In the genomic region with DNA sequence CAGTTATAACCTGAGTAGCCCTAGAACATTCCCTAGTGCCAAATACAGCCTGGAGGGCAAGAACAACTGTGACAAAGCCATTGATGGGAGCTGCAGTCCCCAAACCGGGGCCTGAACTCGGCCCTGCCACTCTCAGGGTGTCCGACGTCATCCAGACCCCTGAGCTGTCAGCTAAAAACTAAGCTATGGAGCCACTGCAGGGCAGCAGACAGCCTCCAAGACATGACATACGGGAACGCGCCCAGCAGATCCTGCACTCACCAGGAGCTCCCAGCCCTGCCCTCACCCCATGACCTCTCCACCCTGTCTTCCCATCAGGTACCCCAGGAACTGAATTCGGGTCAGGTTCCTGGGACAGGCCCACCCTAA, we compare ENCODE assay signal across 10 cellular contexts. TPM values are rescaled to one million over a fixed set of nuclear protein-coding genes. Genes with fewer than 3 reads are reported as not detected.
A peak's percentile ranks its signal among the peaks of the same experiment; 100 is the strongest.
DNase-seq lines count a peak whose midpoint lies in the region; ATAC-seq and TF ChIP-seq lines count a peak whose summit lies in the region.
"Had no signal": no experiment of that assay in that cellular context is flagged by ENCODE, and none has a peak within 500 bp of the region (broad histone marks: within the 10 kb centered on the region; RNA-seq: fewer than 3 reads in every experiment).

No MANE protein-coding gene starts in this region.

- H3K36me3 Mint-ChIP-seq in activated T-helper 1 cell treated with anti-CD3 and anti-CD28 coated beads, Interleukin-12 subunit alpha, Interleukin-12 subunit beta, Interleukin-2, Interleukin-4 antibody, amounts not matched to agents 30 ng/mL and 10 ng/mL and 1 ng/mL, durations not matched to agents 14 hours and 24 hours and 36 hours (ENCODE audit: low read depth) = peaks cover 38% of the 10 kb centered on the region
- no peaks in the 10 kb centered on the region for H3K36me3 Mint-ChIP-seq in nephron progenitor cell (ENCODE audit: low read depth)

- peaks cover 58% of the 10 kb centered on the region for H3K4me1 Mint-ChIP-seq in activated T-helper 1 cell treated with anti-CD3 and anti-CD28 coated beads, Interleukin-12 subunit alpha, Interleukin-12 subunit beta, Interleukin-2, Interleukin-4 antibody, amounts not matched to agents 30 ng/mL and 10 ng/mL and 1 ng/mL, durations not matched to agents 14 hours and 24 hours and 36 hours (ENCODE audit: low read depth)
- H3K4me1 Mint-ChIP-seq in nephron progenitor cell = peaks cover 53% of the 10 kb centered on the region

- intact Hi-C loops in activated T-helper 1 cell treated with anti-CD3 and anti-CD28 coated beads, Interleukin-12 subunit alpha, Interleukin-12 subunit beta, Interleukin-2, Interleukin-4 antibody, amounts not matched to agents 30 ng/mL and 10 ng/mL and 1 ng/mL, durations not matched to agents 14 hours and 24 hours and 36 hours (cut with micrococcal nuclease) = loop anchor here (10.0 kb wide), 1 partner anchor 1977 kb away; a partner anchor contains a TSS

- H3K27ac Mint-ChIP-seq in activated T-helper 1 cell treated with anti-CD3 and anti-CD28 coated beads, Interleukin-12 subunit alpha, Interleukin-12 subunit beta, Interleukin-2, Interleukin-4 antibody, amounts not matched to agents 30 ng/mL and 10 ng/mL and 1 ng/mL, durations not matched to agents 14 hours and 24 hours and 36 hours = peak overlapping the region; percentile 93
- H3K27ac Mint-ChIP-seq in nephron progenitor cell = peak overlapping the region; percentile 83
- H3K27ac Mint-ChIP-seq: progenitor cell of endocrine pancreas had no signal

- DNase-seq in activated T-helper 1 cell treated with anti-CD3 and anti-CD28 coated beads, Interleukin-12 subunit alpha, Interleukin-12 subunit beta, Interleukin-2, Interleukin-4 antibody, amounts not matched to agents 30 ng/mL and 10 ng/mL and 1 ng/mL, durations not matched to agents 14 hours and 24 hours and 36 hours (ENCODE audit: low spot score) = no peak
- DNase-seq in nephron progenitor cell (no peak), left lobe of liver (ENCODE audit: low spot score) (no peak)
- DNase-seq: esophagus squamous epithelium had no signal

- no peaks in the 10 kb centered on the region for H3K27me3 Mint-ChIP-seq in activated T-helper 1 cell treated with anti-CD3 and anti-CD28 coated beads, Interleukin-12 subunit alpha, Interleukin-12 subunit beta, Interleukin-2, Interleukin-4 antibody, amounts not matched to agents 30 ng/mL and 10 ng/mL and 1 ng/mL, durations not matched to agents 14 hours and 24 hours and 36 hours (ENCODE audit: insufficient read depth)
- no peaks in the 10 kb centered on the region for H3K27me3 Mint-ChIP-seq in nephron progenitor cell (ENCODE audit: low read depth, poor library complexity)
- H3K27me3 Mint-ChIP-seq: progenitor cell of endocrine pancreas had no signal

- no peaks in the 10 kb centered on the region for H3K9me3 Mint-ChIP-seq in activated T-helper 1 cell treated with anti-CD3 and anti-CD28 coated beads, Interleukin-12 subunit alpha, Interleukin-12 subunit beta, Interleukin-2, Interleukin-4 antibody, amounts not matched to agents 30 ng/mL and 10 ng/mL and 1 ng/mL, durations not matched to agents 14 hours and 24 hours and 36 hours
- no peaks in the 10 kb centered on the region for H3K9me3 Mint-ChIP-seq in nephron progenitor cell

- H3K4me3 Mint-ChIP-seq in activated T-helper 1 cell treated with anti-CD3 and anti-CD28 coated beads, Interleukin-12 subunit alpha, Interleukin-12 subunit beta, Interleukin-2, Interleukin-4 antibody, amounts not matched to agents 30 ng/mL and 10 ng/mL and 1 ng/mL, durations not matched to agents 14 hours and 24 hours and 36 hours = peak overlapping the region; percentile 79
- H3K4me3 Mint-ChIP-seq in nephron progenitor cell = peak overlapping the region; percentile 33

- ATAC-seq in GM18868 (IDR thresholded peaks at IDR 0.05; ENCODE audit: unreplicated experiment) (peak; percentile 9), HG02938 (IDR thresholded peaks at IDR 0.05; ENCODE audit: unreplicated experiment) (peak; percentile 6), GM18519 (IDR thresholded peaks at IDR 0.05; ENCODE audit: low FRiP score, unreplicated experiment) (no peak), left lobe of liver (no peak)
- no peak for ATAC-seq in activated CD4-positive, CD25-positive, alpha-beta regulatory T cell treated with anti-CD3 and anti-CD28 coated beads, Interleukin-2, amount 50 U/mL, for 24 hours
- ATAC-seq: Panc1 had no signal

- no peak for TF ChIP-seq CTCF in nephron progenitor cell (IDR thresholded peaks at IDR 0.05)

RNA-seq across cellular contexts. Expression of a gene that starts 28.4 kb away (rescaled TPM):
- total RNA-seq in activated T-helper 1 cell treated with anti-CD3 and anti-CD28 coated beads, Interleukin-12 subunit alpha, Interleukin-12 subunit beta, Interleukin-2, Interleukin-4 antibody, amounts not matched to agents 30 ng/mL and 10 ng/mL and 1 ng/mL, durations not matched to agents 14 hours and 24 hours and 36 hours = 12.5 and 14.5 TPM in 2 replicates
- 73.7 TPM for total RNA-seq in left lobe of liver

RNA-seq across cellular contexts. Expression of a gene that starts 36.9 kb away (rescaled TPM):
- total RNA-seq in activated T-helper 1 cell treated with anti-CD3 and anti-CD28 coated beads, Interleukin-12 subunit alpha, Interleukin-12 subunit beta, Interleukin-2, Interleukin-4 antibody, amounts not matched to agents 30 ng/mL and 10 ng/mL and 1 ng/mL, durations not matched to agents 14 hours and 24 hours and 36 hours = 128 and 134 TPM in 2 replicates
- 27.9 TPM for total RNA-seq in left lobe of liver

Comparison
In these comparisons a context has a peak if more than half of its experiments do, and no peak if none do; other contexts are left out.
1. ATAC-seq: peak in GM18868 (single experiment) and HG02938 (single experiment); none in GM18519 (single experiment), left lobe of liver (single experiment) and activated CD4-positive, CD25-positive, alpha-beta regulatory T cell treated with anti-CD3 and anti-CD28 coated beads, Interleukin-2, amount 50 U/mL, for 24 hours (0 of 2).